In the genomic region with DNA sequence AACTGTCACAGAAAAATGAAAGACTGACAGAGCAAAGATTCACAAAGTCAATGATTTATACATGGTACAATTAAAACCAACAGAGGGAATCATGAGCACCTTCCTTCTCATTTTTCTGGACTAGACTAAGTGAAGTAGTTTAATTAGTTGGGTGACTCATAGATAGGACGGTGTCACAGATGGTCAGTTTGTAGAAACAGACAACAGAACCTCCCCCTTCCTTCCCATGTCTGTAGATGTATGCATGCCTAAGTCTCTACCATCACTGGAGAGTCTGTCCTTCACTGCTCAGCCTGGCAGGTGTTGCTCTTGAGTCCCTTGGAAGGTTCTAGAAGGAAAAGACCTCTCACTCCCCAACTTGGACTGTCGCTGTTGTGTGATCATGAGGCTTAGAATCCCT, we compare ENCODE assay signal across 27 cellular contexts.
A peak's percentile ranks its signal among the peaks of the same experiment; 100 is the strongest.
DNase-seq lines count a peak whose midpoint lies in the region; ATAC-seq and TF ChIP-seq lines count a peak whose summit lies in the region.
"Had no signal": no experiment of that assay in that cellular context is flagged by ENCODE, and none has a peak within 500 bp of the region (broad histone marks: within the 10 kb centered on the region; RNA-seq: fewer than 3 reads in every experiment).

No MANE protein-coding gene starts in this region.

- TF ChIP-seq CTCF in foreskin fibroblast (IDR thresholded peaks at IDR 0.05; ENCODE audit: low read depth, low read length): no peak

- H4K8ac ChIP-seq in trophoblast cell (ENCODE audit: low read depth, low read length): peak overlapping the region; percentile 8

- peak overlapping the region; percentile 79 for H4K91ac ChIP-seq in trophoblast cell (ENCODE audit: low read depth, low read length)

- peak overlapping the region; percentile 59 for H2BK120ac ChIP-seq in trophoblast cell (ENCODE audit: insufficient read depth, low read length, poor library complexity)

- H3K4me1 Mint-ChIP-seq in T-cell: no peaks in the 10 kb centered on the region
- H3K4me1 Mint-ChIP-seq: activated CD4-positive, alpha-beta T cell treated with anti-CD3 and anti-CD28 coated beads for 36 hours; activated CD8-positive, alpha-beta memory T cell treated with anti-CD3 and anti-CD28 coated beads, Interleukin-2, amount 10 ng/mL, durations not matched to agents 7 days and 5 days; activated naive CD4-positive, alpha-beta T cell treated with anti-CD3 and anti-CD28 coated beads, Interleukin-2, amount 10 ng/mL, durations not matched to agents 7 days and 5 days; B cell; immature natural killer cell had no signal

- H3K27ac ChIP-seq in trophoblast cell (ENCODE audit: low read depth, low read length): peak overlapping the region; percentile 45
- H3K27ac ChIP-seq: 22Rv1, foreskin keratinocyte, lower lobe of right lung, upper lobe of left lung had no signal

- H3K9me3 Mint-ChIP-seq in T-cell: peaks cover 0 to 6% (median 0%) of the 10 kb centered on the region in 3 donors
- H3K9me3 Mint-ChIP-seq: activated naive CD4-positive, alpha-beta T cell treated with anti-CD3 and anti-CD28 coated beads, Interleukin-2, amount 10 ng/mL, durations not matched to agents 7 days and 5 days had no signal

- H2BK5ac ChIP-seq in trophoblast cell (ENCODE audit: low read depth, low read length, poor library complexity): peak overlapping the region; percentile 55

- no peak overlapping the region for H3K4me3 Mint-ChIP-seq in T-cell
- H3K4me3 Mint-ChIP-seq: activated CD4-positive, alpha-beta T cell treated with anti-CD3 and anti-CD28 coated beads for 36 hours; activated CD8-positive, alpha-beta memory T cell treated with anti-CD3 and anti-CD28 coated beads, Interleukin-2, amount 10 ng/mL, durations not matched to agents 7 days and 5 days; activated naive CD4-positive, alpha-beta T cell treated with anti-CD3 and anti-CD28 coated beads, Interleukin-2, amount 10 ng/mL, durations not matched to agents 7 days and 5 days; B cell; immature natural killer cell had no signal

- H2AK5ac ChIP-seq in trophoblast cell (ENCODE audit: low read length): peak overlapping the region; percentile 34

- H3K4ac ChIP-seq in trophoblast cell (ENCODE audit: low read depth, low read length): peak overlapping the region; percentile 2

- peak; percentile 7 for DNase-seq in DMS 273 (lab: John Stamatoyannopoulos, UW; ENCODE audit: unreplicated experiment)
- DNase-seq in DMS 273 treated with DMSO at 0.1 percent for 48 hours (lab: John Stamatoyannopoulos, UW): no peak
- peak; percentile 51 for DNase-seq in NCI-H69 (lab: John Stamatoyannopoulos, UW)
- peak; percentile 51 to 69 for DNase-seq in foreskin fibroblast
- no peak for DNase-seq in trophoblast cell
- DNase-seq in T-cell: no peak
- DNase-seq: activated CD4-positive, alpha-beta T cell treated with anti-CD3 and anti-CD28 coated beads for 36 hours; activated CD8-positive, alpha-beta memory T cell treated with anti-CD3 and anti-CD28 coated beads, Interleukin-2, amount 10 ng/mL, durations not matched to agents 7 days and 5 days; activated naive CD4-positive, alpha-beta T cell treated with anti-CD3 and anti-CD28 coated beads, Interleukin-2, amount 10 ng/mL, durations not matched to agents 7 days and 5 days; central memory CD4-positive, alpha-beta T cell; immature natural killer cell; KG1; lower lobe of right lung; NCI-H1092 treated with DMSO at 0.1 percent for 48 hours; NCI-H1930; NCI-H226; PC-3; right cardiac atrium; SIG-M5; stimulated activated CD8-positive, alpha-beta memory T cell treated with anti-CD3 and anti-CD28 coated beads, Interleukin-4, amount 100 ng/mL, for 48 hours; upper lobe of left lung had no signal

- H4K12ac ChIP-seq in trophoblast cell (ENCODE audit: low read depth, low read length): no peak overlapping the region

- peaks cover 7 to 30% of the 10 kb centered on the region in 2 donors for H3K27me3 Mint-ChIP-seq in T-cell

- H3K4me3 ChIP-seq in foreskin fibroblast (ENCODE audit: low read depth in 1 of 2, low read length in 2 of 2) (no peak overlapping the region), trophoblast cell (ENCODE audit: low read depth, low read length) (no peak overlapping the region)
- H3K4me3 ChIP-seq: lower lobe of right lung, upper lobe of left lung had no signal

- H3K36me3 Mint-ChIP-seq in T-cell: no peaks in the 10 kb centered on the region
- H3K36me3 Mint-ChIP-seq: activated CD8-positive, alpha-beta memory T cell treated with anti-CD3 and anti-CD28 coated beads, Interleukin-2, amount 10 ng/mL, durations not matched to agents 7 days and 5 days; activated naive CD4-positive, alpha-beta T cell treated with anti-CD3 and anti-CD28 coated beads, Interleukin-2, amount 10 ng/mL, durations not matched to agents 7 days and 5 days; immature natural killer cell had no signal

- POLR2A ChIA-PET in T-cell (lab: Charles Lee): no interaction called here

- no peak overlapping the region for H2AFZ ChIP-seq in trophoblast cell (ENCODE audit: insufficient read depth, low read length, poor library complexity)

- H3K9me3 ChIP-seq in trophoblast cell (ENCODE audit: insufficient read depth, low read depth, low read length): no peaks in the 10 kb centered on the region
- H3K9me3 ChIP-seq: lower lobe of right lung, upper lobe of left lung had no signal

- WGBS in trophoblast cell (ENCODE audit: extremely low coverage, insufficient coverage, insufficient read length): no CpG with 5 or more reads among the region's 2 CpGs

- H3K18ac ChIP-seq in trophoblast cell (ENCODE audit: low read length): peak overlapping the region; percentile 4

- ATAC-seq in GM21717 (IDR thresholded peaks at IDR 0.05; ENCODE audit: unreplicated experiment) (no peak), HG03442 (IDR thresholded peaks at IDR 0.05; ENCODE audit: unreplicated experiment) (no peak), T-cell (replicated peaks in 1 of 4) (no peak)
- ATAC-seq: activated CD4-positive, alpha-beta T cell treated with anti-CD3 and anti-CD28 coated beads for 36 hours; activated CD8-positive, alpha-beta memory T cell treated with anti-CD3 and anti-CD28 coated beads, Interleukin-2, amount 10 ng/mL, durations not matched to agents 7 days and 5 days; foreskin keratinocyte; HCT116; lower lobe of right lung; PC-3; right cardiac atrium had no signal

- CTCF ChIA-PET in T-cell (lab: Charles Lee): no interaction called here

- H2BK12ac ChIP-seq in trophoblast cell (ENCODE audit: low read length): peak overlapping the region; percentile 76

- no peaks in the 10 kb centered on the region for H3K27me3 ChIP-seq in trophoblast cell (ENCODE audit: insufficient read depth, low read length)

- H3K36me3 ChIP-seq in trophoblast cell (ENCODE audit: control insufficient read depth in 1 of 2, insufficient read depth in 2 of 2, low read length in 2 of 2): no peaks in the 10 kb centered on the region
- H3K36me3 ChIP-seq: lower lobe of right lung, upper lobe of left lung had no signal

- H3K79me1 ChIP-seq in trophoblast cell (ENCODE audit: low read length): peaks cover 61% of the 10 kb centered on the region

- no peak overlapping the region for H3K9ac ChIP-seq in trophoblast cell (ENCODE audit: low read length)

- H3K79me2 ChIP-seq in trophoblast cell (ENCODE audit: control insufficient read depth, insufficient read depth, low read length, poor library complexity): peaks cover 6% of the 10 kb centered on the region

- peaks cover 31 to 45% of the 10 kb centered on the region in 2 experiments for H3K4me1 ChIP-seq in trophoblast cell (ENCODE audit: control insufficient read depth in 1 of 2, insufficient read depth in 2 of 2, low read length in 2 of 2)
- H3K4me1 ChIP-seq: foreskin keratinocyte, lower lobe of right lung, upper lobe of left lung had no signal

- H3K4me2 ChIP-seq in trophoblast cell (ENCODE audit: low read length): no peak overlapping the region

- peak overlapping the region; percentile 50 for H3K14ac ChIP-seq in trophoblast cell (ENCODE audit: low read length)

- H3K27ac Mint-ChIP-seq in T-cell: no peak overlapping the region
- H3K27ac Mint-ChIP-seq: activated CD4-positive, alpha-beta T cell treated with anti-CD3 and anti-CD28 coated beads for 36 hours; activated CD8-positive, alpha-beta memory T cell treated with anti-CD3 and anti-CD28 coated beads, Interleukin-2, amount 10 ng/mL, durations not matched to agents 7 days and 5 days; activated naive CD4-positive, alpha-beta T cell treated with anti-CD3 and anti-CD28 coated beads, Interleukin-2, amount 10 ng/mL, durations not matched to agents 7 days and 5 days; B cell; immature natural killer cell had no signal

- H3K23ac ChIP-seq in trophoblast cell (ENCODE audit: low read length): no peak overlapping the region

Comparison
In these comparisons a context has a peak if more than half of its experiments do, and no peak if none do; other contexts are left out.
1. DNase-seq: peak in DMS 273 (single experiment), NCI-H69 (single experiment) and foreskin fibroblast (2 of 2); none in DMS 273 treated with DMSO at 0.1 percent for 48 hours (single experiment), trophoblast cell (0 of 2) and T-cell (0 of 34).